In the genomic region with DNA sequence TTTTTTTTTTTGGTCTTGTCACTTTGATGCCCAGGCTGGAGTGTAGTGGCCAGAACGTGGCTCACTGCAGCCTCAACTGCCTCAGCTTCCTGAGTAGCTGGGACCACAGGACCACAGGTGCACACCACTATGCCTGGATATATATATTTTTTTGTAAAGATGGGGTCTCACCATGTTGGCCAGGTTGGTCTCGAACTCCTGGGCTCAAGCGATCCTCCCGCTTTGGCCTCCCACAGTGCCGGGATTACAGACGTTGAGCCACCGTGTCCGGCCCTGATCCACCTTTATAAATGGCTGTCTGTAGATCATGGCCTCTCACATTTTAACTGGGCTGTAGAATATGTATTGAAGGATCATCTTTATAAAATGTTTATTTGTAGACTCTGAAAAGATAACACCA, we compare ENCODE assay signal across 12 cellular contexts. TPM values are rescaled to one million over a fixed set of nuclear protein-coding genes. Genes with fewer than 3 reads are reported as not detected.
DNase-seq lines count a peak whose midpoint lies in the region; ATAC-seq and TF ChIP-seq lines count a peak whose summit lies in the region.
"Had no signal": no experiment of that assay in that cellular context is flagged by ENCODE, and none has a peak within 500 bp of the region (broad histone marks: within the 10 kb centered on the region; RNA-seq: fewer than 3 reads in every experiment).

No MANE protein-coding gene starts in this region.

- peaks cover 25% of the 10 kb centered on the region for H3K36me3 Mint-ChIP-seq in activated CD4-positive, alpha-beta T cell treated with anti-CD3 and anti-CD28 coated beads for 36 hours (ENCODE audit: low read depth)
- H3K36me3 Mint-ChIP-seq in T-cell = peaks cover 15% of the 10 kb centered on the region
- H3K36me3 Mint-ChIP-seq in endothelial cell (ENCODE audit: low read depth, unreplicated experiment) = peaks cover 8% of the 10 kb centered on the region
- peaks cover 10% of the 10 kb centered on the region for H3K36me3 Mint-ChIP-seq in progenitor cell of endocrine pancreas (ENCODE audit: insufficient read depth)

- H3K27me3 Mint-ChIP-seq in activated CD4-positive, alpha-beta T cell treated with anti-CD3 and anti-CD28 coated beads for 36 hours = no peaks in the 10 kb centered on the region
- H3K27me3 Mint-ChIP-seq in T-cell = no peaks in the 10 kb centered on the region
- H3K27me3 Mint-ChIP-seq in endothelial cell (ENCODE audit: unreplicated experiment) = peaks cover 3% of the 10 kb centered on the region
- no peaks in the 10 kb centered on the region for H3K27me3 Mint-ChIP-seq in progenitor cell of endocrine pancreas

- H3K4me1 Mint-ChIP-seq in activated CD4-positive, alpha-beta T cell treated with anti-CD3 and anti-CD28 coated beads for 36 hours = peaks cover 24% of the 10 kb centered on the region
- H3K4me1 Mint-ChIP-seq in T-cell (peaks cover 35 to 43% (median 40%) of the 10 kb centered on the region in 3 donors), endothelial cell (ENCODE audit: unreplicated experiment) (peaks cover 12% of the 10 kb centered on the region), progenitor cell of endocrine pancreas (ENCODE audit: low read depth) (peaks cover 19% of the 10 kb centered on the region)

- no peak for DNase-seq in activated CD4-positive, alpha-beta T cell treated with anti-CD3 and anti-CD28 coated beads for 36 hours
- no peak for DNase-seq in activated CD4-positive, alpha-beta T cell treated with anti-CD3 and anti-CD28 coated beads, Interleukin-2, amount 50 U/mL, for 4 hours
- DNase-seq in T-cell = no peak
- DNase-seq in endothelial cell (ENCODE audit: low spot score) = no peak
- DNase-seq in progenitor cell of endocrine pancreas (ENCODE audit: low spot score, unreplicated experiment) = no peak
- DNase-seq in caudate nucleus (lab: John Stamatoyannopoulos, UW) = no peak
- DNase-seq in COLO829 (ENCODE audit: low spot score) = no peak
- DNase-seq: DND-41, MV-4-11, NCI-H526 treated with DMSO at 0.1 percent for 48 hours had no signal

- no peak for ATAC-seq in activated CD4-positive, alpha-beta T cell treated with anti-CD3 and anti-CD28 coated beads for 36 hours
- no peak for ATAC-seq in T-cell (replicated peaks in 1 of 4)
- no peak for ATAC-seq in HG02798 (IDR thresholded peaks at IDR 0.05; ENCODE audit: poor library complexity, unreplicated experiment)

- intact Hi-C loops in activated CD4-positive, alpha-beta T cell treated with anti-CD3 and anti-CD28 coated beads for 36 hours (cut with DNase I, micrococcal nuclease) = loop anchor here in 1 of 2 experiments (5.0 to 10.0 kb wide), 2 partner anchors 667 to 710 kb away; partner anchors contain the start of genes MFAP1 and WDR76

- peak overlapping the region; percentile 69 for H3K27ac Mint-ChIP-seq in activated CD4-positive, alpha-beta T cell treated with anti-CD3 and anti-CD28 coated beads for 36 hours
- peak overlapping the region; percentile 17 to 88 for H3K27ac Mint-ChIP-seq in T-cell
- H3K27ac Mint-ChIP-seq in endothelial cell (ENCODE audit: unreplicated experiment) = peak overlapping the region; percentile 32
- peak overlapping the region; percentile 88 for H3K27ac Mint-ChIP-seq in progenitor cell of endocrine pancreas

- no peaks in the 10 kb centered on the region for H3K9me3 Mint-ChIP-seq in activated CD4-positive, alpha-beta T cell treated with anti-CD3 and anti-CD28 coated beads for 36 hours (ENCODE audit: low read depth)
- no peaks in the 10 kb centered on the region for H3K9me3 Mint-ChIP-seq in T-cell
- no peaks in the 10 kb centered on the region for H3K9me3 Mint-ChIP-seq in endothelial cell (ENCODE audit: unreplicated experiment)
- H3K9me3 Mint-ChIP-seq in progenitor cell of endocrine pancreas (ENCODE audit: low read depth) = no peaks in the 10 kb centered on the region

- POLR2A ChIA-PET in activated CD4-positive, alpha-beta T cell treated with anti-CD3 and anti-CD28 coated beads for 36 hours (lab: Charles Lee) = interaction anchor here (0.6 kb wide), 1 partner anchor 147 kb away, joined by 3 read pairs; no protein-coding TSS in a partner anchor
- POLR2A ChIA-PET in T-cell (lab: Charles Lee) = interaction anchor here (0.6 to 0.7 kb wide), 4 partner anchors 20 to 264 kb away, joined by 3 to 7 read pairs (median 4); partner anchors contain the start of gene GOLM2 (in 1 of the 2)

- H3K27ac ChIP-seq in caudate nucleus (ENCODE audit: low read depth, low read length) = no peak overlapping the region
- H3K27ac ChIP-seq: SK-N-MC had no signal

- TF ChIP-seq CTCF in endothelial cell (IDR thresholded peaks at IDR 0.05; ENCODE audit: unreplicated experiment) = no peak
- TF ChIP-seq CTCF in progenitor cell of endocrine pancreas (IDR thresholded peaks at IDR 0.05; ENCODE audit: unreplicated experiment) = no peak

- CTCF ChIA-PET in activated CD4-positive, alpha-beta T cell treated with anti-CD3 and anti-CD28 coated beads for 36 hours (lab: Charles Lee) = no interaction called here
- CTCF ChIA-PET in T-cell (lab: Charles Lee) = interaction anchor here in 1 of 2 donors (0.5 to 0.6 kb wide), 2 partner anchors 11 to 15 kb away, joined by 3 read pairs; no protein-coding TSS in a partner anchor

- H3K4me3 Mint-ChIP-seq in activated CD4-positive, alpha-beta T cell treated with anti-CD3 and anti-CD28 coated beads for 36 hours = peak overlapping the region; percentile 75
- H3K4me3 Mint-ChIP-seq in T-cell (peak overlapping the region; percentile 83 to 92 (median 85)), endothelial cell (ENCODE audit: unreplicated experiment) (peak overlapping the region; percentile 82), progenitor cell of endocrine pancreas (ENCODE audit: low read depth) (peak overlapping the region; percentile 88)

RNA-seq across cellular contexts. Expression of gene EIF3J, which starts 1.9 kb away (rescaled TPM):
- 100 to 1,000 TPM; 106 to 143 TPM for total RNA-seq in activated CD4-positive, alpha-beta T cell treated with anti-CD3 and anti-CD28 coated beads for 36 hours
- total RNA-seq in T-cell (10 to 100 TPM; 58.2 to 68.3 (median 64.4) TPM), endothelial cell (ENCODE audit: unreplicated experiment) (83.1 TPM), progenitor cell of endocrine pancreas (75.8 and 81.7 TPM in 2 replicates)

Comparison
In these comparisons a context has a peak if more than half of its experiments do, and no peak if none do; other contexts are left out.
1. H3K27ac Mint-ChIP-seq: peak in every context shown above with its lines; median percentile 88 in progenitor cell of endocrine pancreas; 69 in activated CD4-positive, alpha-beta T cell treated with anti-CD3 and anti-CD28 coated beads for 36 hours; 52 in T-cell; 32 in endothelial cell.